ENCODE assay signal across 19 cellular contexts in the genomic region with DNA sequence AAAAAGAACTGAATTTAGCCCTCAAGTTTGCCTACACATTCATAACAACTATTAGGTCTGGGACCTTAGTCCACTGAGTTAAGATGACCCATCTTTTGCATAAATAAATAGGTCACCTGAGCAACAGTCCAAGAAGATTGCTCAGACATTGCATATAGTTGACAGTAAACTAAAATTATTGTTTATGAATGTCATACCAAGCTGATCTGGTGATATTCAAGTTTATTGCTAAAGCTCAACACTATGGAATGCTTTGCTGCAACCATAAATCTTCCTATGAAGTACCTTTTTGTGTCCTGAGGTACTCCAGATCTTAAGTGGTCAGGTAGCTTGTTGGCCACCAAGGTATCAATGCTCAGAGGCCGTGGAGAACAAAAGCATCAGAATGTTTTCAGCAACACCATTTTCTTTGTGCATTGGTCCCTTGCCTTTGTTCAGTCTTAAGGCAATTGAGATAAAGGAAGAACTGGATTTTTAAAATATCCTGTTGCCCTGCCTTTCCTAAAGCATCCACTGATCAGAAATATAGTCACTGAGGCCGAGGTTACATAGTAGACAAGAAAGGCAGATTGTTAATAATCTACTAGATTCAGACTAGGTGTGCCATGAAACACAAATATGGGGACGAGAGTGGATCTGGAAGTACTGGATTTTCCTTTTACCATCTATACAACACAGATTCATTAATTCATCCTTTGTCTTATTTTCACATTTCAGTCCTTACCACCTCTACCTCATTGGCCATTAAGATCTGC.
"Had no signal": no experiment of that assay in that cellular context is flagged by ENCODE, and none has a peak within 500 bp of the region (broad histone marks: within the 10 kb centered on the region; RNA-seq: fewer than 3 reads in every experiment).

No MANE protein-coding gene starts in this region.

- H3K4me1 ChIP-seq: esophagus muscularis mucosa, psoas muscle, testis, tibial nerve, vagina had no signal

- H3K9me3 ChIP-seq: esophagus muscularis mucosa, neutrophil, psoas muscle, testis, tibial nerve, upper lobe of right lung, vagina had no signal

- H3K27me3 ChIP-seq: esophagus muscularis mucosa, neutrophil, testis, tibial nerve, upper lobe of right lung, vagina had no signal

- FAIRE-seq: endometrium, kidney had no signal

- H3K36me3 ChIP-seq: esophagus muscularis mucosa, neutrophil, tibial nerve, upper lobe of right lung, vagina had no signal

- H3K4me3 ChIP-seq: esophagus muscularis mucosa, psoas muscle, skin epidermis, testis, tibial nerve, upper lobe of right lung, vagina had no signal

- DNase-seq: effector memory CD4-positive, alpha-beta T cell; foreskin fibroblast; kidney; mammary epithelial cell; naive thymus-derived CD8-positive, alpha-beta T cell; psoas muscle; stimulated activated CD4-positive, alpha-beta T cell treated with anti-CD3 and anti-CD28 coated beads, Interleukin-2, amount 100 ng/mL, for 24 hours; stimulated activated CD4-positive, alpha-beta T cell treated with anti-CD3 and anti-CD28 coated beads, Interleukin-4, amount 100 ng/mL, for 4 hours; stimulated activated naive B cell treated with anti-CD40 and anti-IgM and Interleukin-4, amounts not matched to agents 10 μg/mL and 1 μg/mL and 100 μg/mL, for 72 hours; stimulated activated naive CD8-positive, alpha-beta T cell treated with anti-CD3 and anti-CD28 coated beads, Interleukin-15, amount 100 ng/mL, for 72 hours; testis; upper lobe of right lung had no signal

- H3K27ac ChIP-seq: epithelial cell of prostate, esophagus muscularis mucosa, neutrophil, psoas muscle, skin epidermis, testis, tibial nerve, upper lobe of right lung, vagina had no signal
